Comparison of ENCODE assay signal across 6 cellular contexts in the genomic region with DNA sequence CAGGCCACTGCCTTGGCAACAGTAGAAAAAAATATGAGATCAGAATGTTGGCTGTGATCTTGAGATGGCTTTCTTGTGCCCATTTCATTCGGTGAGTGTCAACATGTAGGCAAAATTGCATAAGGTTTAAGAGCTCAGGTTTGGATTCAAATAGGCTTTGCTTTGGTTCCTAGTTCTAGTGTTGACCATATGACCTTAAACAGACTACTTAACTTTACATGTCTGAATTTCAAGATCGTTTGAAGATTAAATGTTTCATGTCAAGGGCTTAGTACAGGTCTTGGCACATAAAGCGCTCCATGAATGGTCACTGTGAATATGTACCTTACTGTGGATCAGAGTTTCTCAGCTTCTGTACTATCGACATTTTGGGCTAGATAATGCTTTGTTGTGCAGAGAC.
"Had no signal": no experiment of that assay in that cellular context is flagged by ENCODE, and none has a peak within 500 bp of the region (broad histone marks: within the 10 kb centered on the region; RNA-seq: fewer than 3 reads in every experiment).

No MANE protein-coding gene starts in this region.

- ATAC-seq: GM23338, K562 had no signal

- DNase-seq: H9, HCEC 1CT, IMR-90, KG1 had no signal

- H3K4me3 ChIP-seq: GM23338, K562 had no signal
